13 cellular contexts compared by ENCODE assay signal in genomic region chr16:78506372-78507193, GRCh38.
DNase-seq lines count a peak whose midpoint lies in the region; ATAC-seq, FAIRE-seq and TF ChIP-seq lines count a peak whose summit lies in the region.
"Had no signal": no experiment of that assay in that cellular context is flagged by ENCODE, and none has a peak within 500 bp of the region (broad histone marks: within the 10 kb centered on the region; RNA-seq: fewer than 3 reads in every experiment).

No MANE protein-coding gene starts in this region.

- H3K36me3 ChIP-seq in HEK293 (ENCODE audit: control insufficient read depth in 2 of 2, insufficient read depth in 1 of 2, low read length in 2 of 2) (no peaks in the 10 kb centered on the region), mesenchymal stem cell (ENCODE audit: control insufficient read depth in 1 of 2, insufficient read depth in 2 of 2, low read depth in 1 of 2, low read length in 2 of 2) (no peaks in the 10 kb centered on the region)
- H3K36me3 ChIP-seq: pancreas had no signal

- H2AK5ac ChIP-seq in mesenchymal stem cell (ENCODE audit: low read length, severe bottlenecking) = no peak overlapping the region

- TF ChIP-seq POLR2A in H54 (IDR thresholded peaks at IDR 0.05; ENCODE audit: low read depth, low read length) = no peak

- no peaks in the 10 kb centered on the region for H3K9me3 Mint-ChIP-seq in stimulated activated effector memory CD8-positive, alpha-beta T cell treated with anti-CD3 and anti-CD28 coated beads, Interleukin-12 subunit alpha, Interleukin-12 subunit beta, amount 100 ng/mL, for 72 hours
- H3K9me3 Mint-ChIP-seq: stimulated activated naive CD8-positive, alpha-beta T cell treated with anti-CD3 and anti-CD28 coated beads, Interleukin-15, Interleukin-2, amounts not matched to agents 100 ng/mL and 50 ng/mL, for 24 hours had no signal

- no peaks in the 10 kb centered on the region for H3K4me1 ChIP-seq in HEK293 (ENCODE audit: control insufficient read depth, insufficient read depth, low read length)
- H3K4me1 ChIP-seq in mesenchymal stem cell (ENCODE audit: control insufficient read depth, insufficient read depth, low read depth, low read length) = peaks cover 5% of the 10 kb centered on the region

- WGBS in mesenchymal stem cell = 89% methylated on average over 7 of the region's 11 CpGs

- no peak overlapping the region for H3K23ac ChIP-seq in mesenchymal stem cell (ENCODE audit: low read length in 2 of 2)

- no peak overlapping the region for H2BK5ac ChIP-seq in mesenchymal stem cell (ENCODE audit: low read depth, low read length, poor library complexity, severe bottlenecking)

- H3K27me3 ChIP-seq in mesenchymal stem cell (ENCODE audit: control insufficient read depth in 1 of 2, insufficient read depth in 1 of 2, low read length in 2 of 2) = no peaks in the 10 kb centered on the region
- H3K27me3 ChIP-seq: pancreas had no signal

- H3K4me3 ChIP-seq in HEK293 (ENCODE audit: low read depth, low read length) (no peak overlapping the region), epithelial cell of proximal tubule (ENCODE audit: low read depth, low read length) (peak overlapping the region; percentile 51), mesenchymal stem cell (ENCODE audit: insufficient read depth in 1 of 2, low read depth in 1 of 2, low read length in 2 of 2) (peak overlapping the region in 1 of 2 experiments; percentile 77)
- H3K4me3 ChIP-seq: pancreas had no signal

- POLR2A ChIA-PET in HEK293 (lab: Yijun Ruan, JAX) = no interaction called here

- no peaks in the 10 kb centered on the region for H3K9me3 ChIP-seq in HEK293 (ENCODE audit: control insufficient read depth, insufficient read depth, low read depth, low read length)
- no peaks in the 10 kb centered on the region for H3K9me3 ChIP-seq in mesenchymal stem cell (ENCODE audit: control insufficient read depth, low read length)
- H3K9me3 ChIP-seq: pancreas had no signal

- peaks cover 1% of the 10 kb centered on the region for H3K79me1 ChIP-seq in mesenchymal stem cell (replicated peaks; ENCODE audit: low read length, poor library complexity, severe bottlenecking)

- ATAC-seq in stimulated activated effector memory CD8-positive, alpha-beta T cell treated with anti-CD3 and anti-CD28 coated beads, Interleukin-12 subunit alpha, Interleukin-12 subunit beta, amount 100 ng/mL, for 72 hours = no peak
- ATAC-seq in GM21528 (IDR thresholded peaks at IDR 0.05; ENCODE audit: low FRiP score, unreplicated experiment) = no peak

- no peak overlapping the region for H2BK15ac ChIP-seq in mesenchymal stem cell (ENCODE audit: low read depth, poor library complexity, severe bottlenecking)

- H3K18ac ChIP-seq in mesenchymal stem cell (ENCODE audit: low read depth in 1 of 2, low read length in 2 of 2) = no peak overlapping the region

- H3K4me3 Mint-ChIP-seq in stimulated activated effector memory CD8-positive, alpha-beta T cell treated with anti-CD3 and anti-CD28 coated beads, Interleukin-12 subunit alpha, Interleukin-12 subunit beta, amount 100 ng/mL, for 72 hours = no peak overlapping the region
- H3K4me3 Mint-ChIP-seq: stimulated activated naive CD8-positive, alpha-beta T cell treated with anti-CD3 and anti-CD28 coated beads, Interleukin-15, Interleukin-2, amounts not matched to agents 100 ng/mL and 50 ng/mL, for 24 hours had no signal

- TF ChIP-seq CTCF in HEK293 (tag by site-specific recombination; IDR thresholded peaks at IDR 0.05) (no peak), epithelial cell of proximal tubule (conservative IDR thresholded peaks at IDR 0.05; ENCODE audit: low read depth, low read length) (no peak)

- FAIRE-seq in H54 (lab: Jason Lieb, UNC) = no peak
- FAIRE-seq: pancreas had no signal

- no peak overlapping the region for H2AFZ ChIP-seq in mesenchymal stem cell (ENCODE audit: low read depth, low read length)

- H3K4ac ChIP-seq in mesenchymal stem cell (ENCODE audit: low read depth in 1 of 2, low read length in 2 of 2) = no peak overlapping the region

- peak overlapping the region; percentile 88 for H3K9ac ChIP-seq in mesenchymal stem cell (ENCODE audit: low read length)

- no peak overlapping the region for H4K8ac ChIP-seq in mesenchymal stem cell (ENCODE audit: low read length)

- H3K36me3 Mint-ChIP-seq in stimulated activated effector memory CD8-positive, alpha-beta T cell treated with anti-CD3 and anti-CD28 coated beads, Interleukin-12 subunit alpha, Interleukin-12 subunit beta, amount 100 ng/mL, for 72 hours = no peaks in the 10 kb centered on the region

- H3K27ac Mint-ChIP-seq in stimulated activated effector memory CD8-positive, alpha-beta T cell treated with anti-CD3 and anti-CD28 coated beads, Interleukin-12 subunit alpha, Interleukin-12 subunit beta, amount 100 ng/mL, for 72 hours = peak overlapping the region; percentile 17
- H3K27ac Mint-ChIP-seq: stimulated activated naive CD8-positive, alpha-beta T cell treated with anti-CD3 and anti-CD28 coated beads, Interleukin-15, Interleukin-2, amounts not matched to agents 100 ng/mL and 50 ng/mL, for 24 hours had no signal

- no peak overlapping the region for H3K27ac ChIP-seq in HEK293 (ENCODE audit: extremely low read depth, low read depth, low read length)
- H3K27ac ChIP-seq in mesenchymal stem cell (ENCODE audit: low read length, poor library complexity, severe bottlenecking) = no peak overlapping the region
- H3K27ac ChIP-seq: pancreas had no signal

- no peak overlapping the region for H3K4me2 ChIP-seq in mesenchymal stem cell (ENCODE audit: low read length, poor library complexity, severe bottlenecking)

- no peaks in the 10 kb centered on the region for H3K4me1 Mint-ChIP-seq in stimulated activated effector memory CD8-positive, alpha-beta T cell treated with anti-CD3 and anti-CD28 coated beads, Interleukin-12 subunit alpha, Interleukin-12 subunit beta, amount 100 ng/mL, for 72 hours

- no peak overlapping the region for H2BK12ac ChIP-seq in mesenchymal stem cell (ENCODE audit: low read length in 2 of 2)

- CTCF ChIA-PET in HEK293 (lab: Yijun Ruan, JAX) = interaction anchor here (0.6 to 0.7 kb wide), 3 partner anchors 175 to 414 kb away, joined by 3 read pairs; no protein-coding TSS in a partner anchor

- DNase-seq in epithelial cell of proximal tubule (ENCODE audit: low read depth) = peak; percentile 15
- no peak for DNase-seq in mesenchymal stem cell
- no peak for DNase-seq in stimulated activated effector memory CD8-positive, alpha-beta T cell treated with anti-CD3 and anti-CD28 coated beads, Interleukin-12 subunit alpha, Interleukin-12 subunit beta, amount 100 ng/mL, for 72 hours (ENCODE audit: low spot score in 2 of 2)
- no peak for DNase-seq in H54 (ENCODE audit: insufficient read length, low spot score)
- DNase-seq in activated effector memory CD4-positive, alpha-beta T cell treated with Interleukin-2 at 50 U/mL for 16 hours = no peak
- no peak for DNase-seq in DMS153 treated with DMSO at 0.1 percent for 48 hours (lab: John Stamatoyannopoulos, UW; ENCODE audit: unreplicated experiment)
- DNase-seq: activated effector memory CD4-positive, alpha-beta T cell treated with anti-CD3 and anti-CD28 coated beads, Interleukin-2, amount 50 U/mL, for 16 hours; COR-L47; GOT3 had no signal

- no peak overlapping the region for H2BK120ac ChIP-seq in mesenchymal stem cell (ENCODE audit: low read depth, low read length)

- no peak overlapping the region for H4K91ac ChIP-seq in mesenchymal stem cell (ENCODE audit: low read length)

- H3K14ac ChIP-seq in mesenchymal stem cell (ENCODE audit: low read length in 2 of 2) = no peak overlapping the region

TF ChIP-seq in HEK293, 187 proteins besides CTCF, POLR2A, EP300 and RAD21:
- 0 out of 2 replicates have a peak, but pooled peaks have one; percentile 19 for TF ChIP-seq EGR2 (tag by site-specific recombination; IDR thresholded peaks at IDR 0.05; ENCODE audit: low read depth)
- no peak for TF ChIP-seq ZNF830 (tag by site-specific recombination; IDR thresholded peaks at IDR 0.05; ENCODE audit: low read depth)
